Comparison of ENCODE assay signal across 1 cellular context in genomic region chr6:25448965-25449538, GRCh38.
TF ChIP-seq lines count a peak whose summit lies in the region.

No MANE protein-coding gene starts in this region.

TF ChIP-seq in GM12878, 131 proteins besides CTCF, POLR2A, EP300 and RAD21 (continued from another document):
- no peak for TF ChIP-seq IRF3 (IDR thresholded peaks at IDR 0.05)
